ENCODE assay signal across 22 cellular contexts in the genomic region with DNA sequence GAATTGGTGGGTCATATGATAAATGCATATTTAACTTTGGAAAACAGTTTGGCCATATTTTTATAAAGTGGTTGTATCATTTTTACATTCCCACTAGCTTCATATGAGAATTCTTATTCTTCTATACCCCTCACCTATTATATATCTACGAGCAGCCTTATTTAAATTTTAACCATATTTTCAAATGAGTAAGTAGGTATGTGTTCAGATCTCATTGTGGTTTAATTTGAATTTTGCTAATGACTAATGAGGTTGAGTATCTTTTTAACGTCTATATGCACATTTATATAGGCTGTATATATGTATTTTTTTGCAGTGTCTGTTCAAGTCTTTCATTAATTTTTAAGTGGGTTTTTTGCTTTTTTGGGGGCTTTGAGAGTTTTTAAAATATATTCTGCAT.
"Had no signal": no experiment of that assay in that cellular context is flagged by ENCODE, and none has a peak within 500 bp of the region (broad histone marks: within the 10 kb centered on the region; RNA-seq: fewer than 3 reads in every experiment).

No MANE protein-coding gene starts in this region.

- H3K27ac ChIP-seq: HL-60, KMS-11, PC-9, Peyer's patch, SJCRH30 had no signal

- H3K27me3 Mint-ChIP-seq: IgD-negative memory B cell had no signal

- H3K4me3 ChIP-seq: K562, PC-9, Peyer's patch, SJCRH30 had no signal

- H3K9me3 ChIP-seq: Peyer's patch, SJCRH30 had no signal

- H3K4me1 ChIP-seq: Peyer's patch, SJCRH30 had no signal

- H3K27me3 ChIP-seq: Peyer's patch, SJCRH30 had no signal

- H3K27ac Mint-ChIP-seq: IgD-negative memory B cell had no signal

- H3K9me3 Mint-ChIP-seq: IgD-negative memory B cell had no signal

- ATAC-seq: K562, Right ventricle myocardium inferior, SK-N-SH treated with all-trans-retinoic acid at 6 μM for 48 hours had no signal

- H3K4me3 Mint-ChIP-seq: IgD-negative memory B cell had no signal

- DNase-seq: Kasumi-1, MM.1S, NCI-H1092 treated with DMSO at 0.1 percent for 48 hours, NCI-H1436, NCI-H187 treated with DMSO at 0.1 percent for 48 hours, NCI-H2029 treated with DMSO at 0.1 percent for 48 hours, NCI-H2171 treated with DMSO at 0.1 percent for 48 hours, NCI-H345, NCI-H446 treated with DMSO at 0.1 percent for 48 hours, NCI-H510A treated with DMSO at 0.1 percent for 48 hours, NCI-H69, NCI-H774, PC-9, Peyer's patch, SHP77 treated with DMSO at 0.1 percent for 48 hours, SJCRH30 had no signal
